In genomic region chr10:7359954-7360353, GRCh38 we compare ENCODE assay signal across 31 cellular contexts.
"Had no signal": no experiment of that assay in that cellular context is flagged by ENCODE, and none has a peak within 500 bp of the region (broad histone marks: within the 10 kb centered on the region; RNA-seq: fewer than 3 reads in every experiment).

No MANE protein-coding gene starts in this region.

- DNase-seq: activated CD4-positive, alpha-beta memory T cell treated with anti-CD3 and anti-CD28 coated beads for 36 hours; activated CD4-positive, alpha-beta T cell treated with anti-CD3 and anti-CD28 coated beads for 4 hours; activated CD4-positive, alpha-beta T cell treated with anti-CD3 and anti-CD28 coated beads, Interleukin-2, amount 50 U/mL, for 1 hour; activated CD8-positive, alpha-beta memory T cell treated with anti-CD3 and anti-CD28 coated beads, Interleukin-2, amount 50 U/mL, for 4 hours; activated gamma-delta T cell treated with Interleukin-2 at 50 U/mL for 16 hours; activated naive CD4-positive, alpha-beta T cell treated with anti-CD3 and anti-CD28 coated beads, Interleukin-2, amount 10 ng/mL, durations not matched to agents 7 days and 5 days; activated naive CD8-positive, alpha-beta T cell treated with anti-CD3 and anti-CD28 coated beads for 36 hours; activated T-cell treated with anti-CD3 and anti-CD28 coated beads for 4 hours; activated T-cell treated with anti-CD3 and anti-CD28 coated beads, Interleukin-2, amount 50 U/mL, for 4 hours; amniotic stem cell; aorta; brain microvascular endothelial cell; NCI-H1105; NCI-H1417 treated with DMSO at 0.1 percent for 48 hours; NCI-H187 treated with DMSO at 0.1 percent for 48 hours; NCI-H2081; NCI-H2171 treated with DMSO at 0.1 percent for 48 hours; NCI-H2227 treated with DMSO at 0.1 percent for 48 hours; NCI-H446 treated with DMSO at 0.1 percent for 48 hours; NCI-H524; NK-92 treated with Interleukin-12 subunit alpha and Interleukin-12 subunit beta, amount 100 ng/mL, for 24 hours; PC-3; Peyer's patch; SHP77; SJCRH30 had no signal

- FAIRE-seq: K562, TTC549 had no signal

- H3K36me3 ChIP-seq: brain microvascular endothelial cell had no signal

- H3K9me3 ChIP-seq: Peyer's patch, SJCRH30 had no signal

- H3K27ac Mint-ChIP-seq: activated CD4-positive, alpha-beta memory T cell treated with anti-CD3 and anti-CD28 coated beads for 36 hours; activated naive CD4-positive, alpha-beta T cell treated with anti-CD3 and anti-CD28 coated beads, Interleukin-2, amount 10 ng/mL, durations not matched to agents 7 days and 5 days; activated naive CD8-positive, alpha-beta T cell treated with anti-CD3 and anti-CD28 coated beads for 36 hours; activated T-helper 1 cell treated with anti-CD3 and anti-CD28 coated beads, Interleukin-12 subunit alpha, Interleukin-12 subunit beta, Interleukin-2, Interleukin-4 antibody, amounts not matched to agents 30 ng/mL and 10 ng/mL and 1 ng/mL, durations not matched to agents 14 hours and 24 hours and 36 hours; T-helper 1 cell treated with Interleukin-12 subunit alpha and Interleukin-12 subunit beta and Interleukin-4 antibody, amounts not matched to agents 30 μg/mL and 1 μg/mL, for 36 hours; T-helper 2 cell treated with Interferon-gamma antibody and Interleukin-4, amounts not matched to agents 5 μg/mL and 100 μg/mL, for 36 hours had no signal

- H3K27me3 ChIP-seq: brain microvascular endothelial cell, Peyer's patch, SJCRH30 had no signal

- H3K27ac ChIP-seq: brain microvascular endothelial cell, Peyer's patch, SJCRH30, SK-N-MC had no signal

- H3K4me3 ChIP-seq: K562, Peyer's patch, SJCRH30, SK-N-MC had no signal

- ATAC-seq: activated T-cell treated with anti-CD3 and anti-CD28 coated beads, Interleukin-2, amount 50 U/mL, for 4 hours; K562; PC-3 had no signal

- H3K4me1 ChIP-seq: Peyer's patch, SJCRH30 had no signal

- H3K27me3 Mint-ChIP-seq: activated CD4-positive, alpha-beta memory T cell treated with anti-CD3 and anti-CD28 coated beads for 36 hours; activated naive CD4-positive, alpha-beta T cell treated with anti-CD3 and anti-CD28 coated beads, Interleukin-2, amount 10 ng/mL, durations not matched to agents 7 days and 5 days; activated naive CD8-positive, alpha-beta T cell treated with anti-CD3 and anti-CD28 coated beads for 36 hours had no signal

- H3K4me3 Mint-ChIP-seq: activated CD4-positive, alpha-beta memory T cell treated with anti-CD3 and anti-CD28 coated beads for 36 hours; activated naive CD4-positive, alpha-beta T cell treated with anti-CD3 and anti-CD28 coated beads, Interleukin-2, amount 10 ng/mL, durations not matched to agents 7 days and 5 days; activated naive CD8-positive, alpha-beta T cell treated with anti-CD3 and anti-CD28 coated beads for 36 hours; activated T-cell treated with anti-CD3 and anti-CD28 coated beads, Interleukin-2, amount 50 U/mL, for 4 hours; activated T-helper 1 cell treated with anti-CD3 and anti-CD28 coated beads, Interleukin-12 subunit alpha, Interleukin-12 subunit beta, Interleukin-2, Interleukin-4 antibody, amounts not matched to agents 30 ng/mL and 10 ng/mL and 1 ng/mL, durations not matched to agents 14 hours and 24 hours and 36 hours; T-helper 1 cell treated with Interleukin-12 subunit alpha and Interleukin-12 subunit beta and Interleukin-4 antibody, amounts not matched to agents 30 μg/mL and 1 μg/mL, for 36 hours; T-helper 2 cell treated with Interferon-gamma antibody and Interleukin-4, amounts not matched to agents 5 μg/mL and 100 μg/mL, for 36 hours had no signal
